In genomic region chrX:135416546-135416945, GRCh38 we compare ENCODE assay signal across 20 cellular contexts. TPM values are rescaled to one million over a fixed set of nuclear protein-coding genes. Genes with fewer than 3 reads are reported as not detected.
A peak's percentile ranks its signal among the peaks of the same experiment; 100 is the strongest.
DNase-seq lines count a peak whose midpoint lies in the region; ATAC-seq, FAIRE-seq and TF ChIP-seq lines count a peak whose summit lies in the region.
"Had no signal": no experiment of that assay in that cellular context is flagged by ENCODE, and none has a peak within 500 bp of the region (broad histone marks: within the 10 kb centered on the region; RNA-seq: fewer than 3 reads in every experiment).

No MANE protein-coding gene starts in this region.

- H2BK15ac ChIP-seq in H9 (ENCODE audit: low read depth, low read length): no peak overlapping the region

- H2BK12ac ChIP-seq in H9 (ENCODE audit: insufficient read length, low read depth, low read length): no peak overlapping the region

- POLR2A ChIA-PET in A549 (lab: Yijun Ruan, JAX) (no interaction called here), RWPE1 (lab: Yijun Ruan, JAX; ENCODE audit: low non-redundant PET) (no interaction called here)

- H3K27me3 Mint-ChIP-seq in H9 (ENCODE audit: low read depth): peaks cover 3% of the 10 kb centered on the region

- no peaks in the 10 kb centered on the region; the same call in 2 of the 3 replicates for H3K4me1 ChIP-seq in A549
- H3K4me1 ChIP-seq in H9 (ENCODE audit: insufficient read depth, low read length): peaks cover 4% of the 10 kb centered on the region; the same call in 1 of the 2 replicates

- no peaks in the 10 kb centered on the region for H4K20me1 ChIP-seq in H9 (ENCODE audit: control insufficient read depth, insufficient read depth, insufficient read length)

- H3K4me2 ChIP-seq in A549 (0 out of 3 replicates have a peak overlapping the region, but pooled peaks have one; percentile 30), H9 (ENCODE audit: insufficient read depth, insufficient read length, low read length) (no peak overlapping the region)
- H3K4me2 ChIP-seq: SK-N-SH had no signal

- no peak overlapping the region for H3K9ac ChIP-seq in H9 (ENCODE audit: extremely low read depth, insufficient read length, low read length)
- H3K9ac ChIP-seq: SK-N-SH had no signal

- peaks cover 6 to 30% (median 18%) of the 10 kb centered on the region in 3 experiments; a peak in 6 of 7 replicates for H3K36me3 Mint-ChIP-seq in H9 (ENCODE audit: insufficient read depth in 1 of 3, low read depth in 3 of 3)

- H3K23ac ChIP-seq in H9 (ENCODE audit: insufficient read length, low read depth, low read length): no peak overlapping the region

- no peak for TF ChIP-seq EP300 in A549 (IDR thresholded peaks at IDR 0.05)

- peaks cover 1 to 8% of the 10 kb centered on the region in 2 experiments for H3K4me1 Mint-ChIP-seq in H9

- no peak overlapping the region for H4K91ac ChIP-seq in H9 (ENCODE audit: insufficient read length, low read depth, low read length)

- no peak for ATAC-seq in A549
- ATAC-seq: Panc1 had no signal

- no peaks in the 10 kb centered on the region for H3K27me3 ChIP-seq in H9 (ENCODE audit: insufficient read depth, low read length)

- H2BK20ac ChIP-seq in H9 (ENCODE audit: low read depth, low read length, poor library complexity, severe bottlenecking): no peak overlapping the region

- H3K9me3 ChIP-seq in A549: no peaks in the 10 kb centered on the region
- H3K9me3 ChIP-seq in H9 (ENCODE audit: control insufficient read depth, low read depth, low read length): peaks cover 25% of the 10 kb centered on the region
- H3K9me3 ChIP-seq: SK-N-SH had no signal

- H4K8ac ChIP-seq in H9 (replicated peaks; ENCODE audit: insufficient read length, low read depth, low read length): no peak overlapping the region

- H3K4me3 ChIP-seq in A549 (no peak overlapping the region), epithelial cell of proximal tubule (ENCODE audit: low read depth, low read length) (no peak overlapping the region)

- no peak overlapping the region for H3K14ac ChIP-seq in H9 (ENCODE audit: insufficient read depth, low read length)

- H4K5ac ChIP-seq in H9 (ENCODE audit: insufficient read length, low read depth, low read length): no peak overlapping the region

- no peak overlapping the region for H3K4ac ChIP-seq in H9 (ENCODE audit: low read depth, low read length)

- no peak overlapping the region for H2BK5ac ChIP-seq in H9 (ENCODE audit: insufficient read length, low read length)

- no peak overlapping the region for H3K18ac ChIP-seq in H9 (ENCODE audit: insufficient read length, low read depth, low read length)

- H3K27ac Mint-ChIP-seq in H9: no peak overlapping the region

- H3K4me3 Mint-ChIP-seq in H9: no peak overlapping the region

- WGBS in A549 (ENCODE audit: missing lambda C conversion rate): 14% methylated on average over 4 of the region's 4 CpGs
- WGBS in H9 (ENCODE audit: extremely low coverage, insufficient read length, low lambda C conversion rate): no CpG with 5 or more reads among the region's 4 CpGs

- H3K23me2 ChIP-seq in H9 (ENCODE audit: insufficient read length, low read depth, low read length, poor library complexity, severe bottlenecking): no peaks in the 10 kb centered on the region

- H3T11ph ChIP-seq in H9 (ENCODE audit: low read length): no peak overlapping the region

- no peak for TF ChIP-seq CTCF in A549 (IDR thresholded peaks at IDR 0.05)
- no peak for TF ChIP-seq CTCF in RWPE1 (conservative IDR thresholded peaks at IDR 0.05; ENCODE audit: low read depth)
- TF ChIP-seq CTCF in epithelial cell of proximal tubule (conservative IDR thresholded peaks at IDR 0.05; ENCODE audit: low read depth, low read length): no peak
- TF ChIP-seq CTCF in H9 (conservative IDR thresholded peaks at IDR 0.05): no peak

- DNase-seq in A549 (ENCODE audit: low read depth in 1 of 2, low spot score in 1 of 2): peak in 1 of 2 experiments; percentile 30
- DNase-seq in HK-2 (ENCODE audit: unreplicated experiment): peak; percentile 12
- peak; percentile 21 for DNase-seq in RWPE1 (ENCODE audit: low spot score)
- DNase-seq in epithelial cell of proximal tubule (ENCODE audit: low read depth): peak; percentile 40
- DNase-seq in DMS153 treated with DMSO at 0.1 percent for 48 hours (lab: John Stamatoyannopoulos, UW; ENCODE audit: unreplicated experiment): no peak
- DNase-seq in COLO668 (lab: John Stamatoyannopoulos, UW; ENCODE audit: unreplicated experiment): no peak
- no peak for DNase-seq in activated CD8-positive, alpha-beta memory T cell treated with anti-CD3 and anti-CD28 coated beads for 24 hours
- DNase-seq in H9: no peak
- DNase-seq: C1 segment of cervical spinal cord, DMS153, NCI-H1048, NCI-H1436 treated with DMSO at 0.1 percent for 48 hours, NCI-H2029 treated with DMSO at 0.1 percent for 48 hours, NCI-H510A, NCI-H774, SHP77, SK-N-SH had no signal

- TF ChIP-seq RAD21 in A549 (conservative IDR thresholded peaks at IDR 0.05 in 1 of 2, IDR thresholded peaks at IDR 0.05 in 1 of 2): no peak

- H2AFZ ChIP-seq in H9 (ENCODE audit: low read length): no peak overlapping the region

- H3K79me1 ChIP-seq in H9 (ENCODE audit: insufficient read depth, low read depth, low read length, poor library complexity, severe bottlenecking): no peaks in the 10 kb centered on the region

- H3K79me2 ChIP-seq in H9 (ENCODE audit: insufficient read depth, low read length): no peaks in the 10 kb centered on the region

- peaks cover 58 to 78% of the 10 kb centered on the region in 2 experiments for H3K9me3 Mint-ChIP-seq in H9

- no peak overlapping the region for H3K27ac ChIP-seq in A549
- no peak overlapping the region for H3K27ac ChIP-seq in RWPE1
- H3K27ac ChIP-seq in H9 (ENCODE audit: insufficient read length, low read depth, low read length): no peak overlapping the region

- H2AK5ac ChIP-seq in H9 (ENCODE audit: insufficient read length, low read length): no peak overlapping the region

- no peak overlapping the region for H3K56ac ChIP-seq in H9 (ENCODE audit: insufficient read length, low read depth, low read length)

- peak; percentile 36 for FAIRE-seq in A549 (lab: Jason Lieb, UNC)
- FAIRE-seq: A204.1, GM19239 had no signal

- CTCF ChIA-PET in A549 (lab: Yijun Ruan, JAX) (no interaction called here), RWPE1 (lab: Yijun Ruan, JAX) (interaction anchor here (0.7 kb wide), 2 partner anchors 27 to 119 kb away, joined by 3 to 6 read pairs; no protein-coding TSS in a partner anchor)

- no peak overlapping the region for H2BK120ac ChIP-seq in H9 (ENCODE audit: low read depth, low read length, poor library complexity, severe bottlenecking)

- no peak for TF ChIP-seq POLR2A in A549 (IDR thresholded peaks at IDR 0.05; ENCODE audit: low read length)

TF ChIP-seq in A549, 52 proteins besides CTCF, POLR2A, EP300 and RAD21:
- no peak for TF ChIP-seq HDAC2 (IDR thresholded peaks at IDR 0.05)
- TF ChIP-seq RCOR1 (IDR thresholded peaks at IDR 0.05; ENCODE audit: low read depth, low read length): no peak
- no peak for TF ChIP-seq RARB (CRISPR knock-in tag; IDR thresholded peaks at IDR 0.05)
- no peak for TF ChIP-seq MAZ (IDR thresholded peaks at IDR 0.05; ENCODE audit: borderline replicate concordance, low read depth, low read length)
- TF ChIP-seq NFE2L2 (conservative IDR thresholded peaks at IDR 0.05; ENCODE audit: low read length): no peak
- no peak for TF ChIP-seq FOSL2 (IDR thresholded peaks at IDR 0.05)
- no peak; the same call in 1 of the 2 replicates for TF ChIP-seq FOSL2 (CRISPR knock-in tag; IDR thresholded peaks at IDR 0.05)
- TF ChIP-seq FOSB (CRISPR knock-in tag; IDR thresholded peaks at IDR 0.05): no peak
- TF ChIP-seq SMC3 (IDR thresholded peaks at IDR 0.05): no peak
- TF ChIP-seq NR3C1 (IDR thresholded peaks at IDR 0.05): no peak
- no peak for TF ChIP-seq ZSCAN20 (CRISPR knock-in tag; IDR thresholded peaks at IDR 0.05)
- no peak for TF ChIP-seq CBX2 (IDR thresholded peaks at IDR 0.05; ENCODE audit: borderline replicate concordance, low read depth)
- TF ChIP-seq ESRRA (IDR thresholded peaks at IDR 0.05; ENCODE audit: borderline replicate concordance, low read length): no peak
- TF ChIP-seq MYC (IDR thresholded peaks at IDR 0.05; ENCODE audit: borderline replicate concordance, low read length): no peak
- TF ChIP-seq CHD4 (IDR thresholded peaks at IDR 0.05; ENCODE audit: borderline replicate concordance): no peak
- TF ChIP-seq ELK1 (IDR thresholded peaks at IDR 0.05; ENCODE audit: low read depth, low read length): no peak
- TF ChIP-seq KDM5A (IDR thresholded peaks at IDR 0.05): no peak
- TF ChIP-seq FOXS1 (CRISPR knock-in tag; IDR thresholded peaks at IDR 0.05): no peak
- TF ChIP-seq HOXA7 (CRISPR knock-in tag; IDR thresholded peaks at IDR 0.05): no peak
- TF ChIP-seq CHD2 (IDR thresholded peaks at IDR 0.05; ENCODE audit: low read length, partially characterized antibody): no peak
- no peak for TF ChIP-seq ZNF302 (CRISPR knock-in tag; IDR thresholded peaks at IDR 0.05)

RNA-seq across cellular contexts. Expression of gene SMIM10L2A, which starts 5.2 kb away (rescaled TPM):
- 0.59 and 0.61 TPM in 2 replicates for polyA plus RNA-seq in A549 (2011; rRNA removed)
- 0.12 and 0.18 TPM in 2 replicates for polyA plus RNA-seq in A549 (2012; cell fraction: cytosol; rRNA removed)
- 0.34 and 0.38 TPM in 2 replicates for polyA plus RNA-seq in A549 (2012; cell fraction: nucleus; rRNA removed)
- polyA plus RNA-seq in A549 (2017; fragmentation: RNase III; extraction: RNeasy Plus Mini Kit Qiagen cat#74134 plus additional on column Dnase treatment): 0.34 to 0.37 TPM (median 0.37 TPM) in 3 replicates
- 0.91 and 0.97 TPM in 2 replicates for polyA minus RNA-seq in A549 (2011; rRNA and poly(A)+ RNA removed)
- 0.65 and 2.3 TPM in 2 replicates for total RNA-seq in epithelial cell of proximal tubule
- 18.1 and 18.3 TPM in 2 replicates for total RNA-seq in H9 (2021)

Comparison
In these comparisons a context has a peak if more than half of its experiments do, and no peak if none do; other contexts are left out.
1. DNase-seq: peak in HK-2 (single experiment), RWPE1 (single experiment) and epithelial cell of proximal tubule (single experiment); none in DMS153 treated with DMSO at 0.1 percent for 48 hours (single experiment), COLO668 (single experiment), activated CD8-positive, alpha-beta memory T cell treated with anti-CD3 and anti-CD28 coated beads for 24 hours (single experiment) and H9 (single experiment).